10 cellular contexts compared by ENCODE assay signal in genomic region chr5:150757087-150757649, GRCh38. TPM values are rescaled to one million over a fixed set of nuclear protein-coding genes. Genes with fewer than 3 reads are reported as not detected.
DNase-seq lines count a peak whose midpoint lies in the region; ATAC-seq, FAIRE-seq and TF ChIP-seq lines count a peak whose summit lies in the region.
"Had no signal": no experiment of that assay in that cellular context is flagged by ENCODE, and none has a peak within 500 bp of the region (broad histone marks: within the 10 kb centered on the region; RNA-seq: fewer than 3 reads in every experiment).

No MANE protein-coding gene starts in this region.

- H3K36me3 ChIP-seq in kidney (ENCODE audit: control insufficient read depth in 1 of 2, insufficient read depth in 2 of 2, low read length in 2 of 2) (peaks cover 8 to 23% of the 10 kb centered on the region in 2 donors), vagina (peaks cover 0 to 37% of the 10 kb centered on the region in 2 donors)

- peak overlapping the region; percentile 5 to 29 for H3K4me3 ChIP-seq in kidney (ENCODE audit: low read length in 2 of 2)
- H3K4me3 ChIP-seq in vagina: peak overlapping the region in 1 of 2 donors; percentile 52

- H3K27ac ChIP-seq in kidney (ENCODE audit: low read depth in 2 of 2, low read length in 2 of 2) (no peak overlapping the region), vagina (peak overlapping the region; percentile 96)

- intact Hi-C loops in natural killer cell (cut with micrococcal nuclease) (no loop called here), kidney (cut with DNase I) (no loop called here), vagina (cut with DNase I) (no loop called here)

- peak overlapping the region in 1 of 2 donors; percentile 87 for H3K9ac ChIP-seq in kidney (ENCODE audit: low read length in 2 of 2)

- peaks cover 0 to under 1% of the 10 kb centered on the region in 2 donors for H3K27me3 Mint-ChIP-seq in natural killer cell (ENCODE audit: low read depth in 2 of 2)
- no peaks in the 10 kb centered on the region for H3K27me3 Mint-ChIP-seq in natural killer cell treated with Interleukin-12 subunit alpha and Interleukin-12 subunit beta and Interleukin-15 and Interleukin-18, amount 100 ng/mL, for 72 hours
- H3K27me3 Mint-ChIP-seq in activated naive CD8-positive, alpha-beta T cell treated with anti-CD3 and anti-CD28 coated beads for 36 hours: no peaks in the 10 kb centered on the region
- H3K27me3 Mint-ChIP-seq: T-helper 17 cell had no signal

- peaks cover 15 to 34% of the 10 kb centered on the region in 2 donors for H3K4me1 Mint-ChIP-seq in natural killer cell
- H3K4me1 Mint-ChIP-seq in natural killer cell treated with Interleukin-12 subunit alpha and Interleukin-12 subunit beta and Interleukin-15 and Interleukin-18, amount 100 ng/mL, for 72 hours (ENCODE audit: low read depth in 2 of 2): peaks cover 34 to 38% of the 10 kb centered on the region in 2 donors
- peaks cover 41% of the 10 kb centered on the region for H3K4me1 Mint-ChIP-seq in activated naive CD8-positive, alpha-beta T cell treated with anti-CD3 and anti-CD28 coated beads for 36 hours

- no peaks in the 10 kb centered on the region for H3K27me3 ChIP-seq in vagina

- FAIRE-seq in kidney (lab: Jason Lieb, UNC) (no peak), urothelium cell line (lab: Jason Lieb, UNC) (no peak)
- FAIRE-seq: colon had no signal

- no peak for TF ChIP-seq POLR2A in vagina (IDR thresholded peaks at IDR 0.05)

- no peak for TF ChIP-seq CTCF in natural killer cell (IDR thresholded peaks at IDR 0.05)
- no peak for TF ChIP-seq CTCF in kidney (IDR thresholded peaks at IDR 0.05; ENCODE audit: borderline replicate concordance, extremely low read depth, insufficient read depth)
- no peak for TF ChIP-seq CTCF in vagina (IDR thresholded peaks at IDR 0.05)

- H3K9me3 ChIP-seq in kidney (ENCODE audit: control insufficient read depth in 1 of 2, low read length in 2 of 2) (no peaks in the 10 kb centered on the region), vagina (no peaks in the 10 kb centered on the region)

- ATAC-seq in natural killer cell (no peak), GM18519 (IDR thresholded peaks at IDR 0.05; ENCODE audit: low FRiP score, unreplicated experiment) (no peak)
- ATAC-seq in natural killer cell treated with Interleukin-12 subunit alpha and Interleukin-12 subunit beta and Interleukin-15 and Interleukin-18, amount 100 ng/mL, for 72 hours: no peak
- ATAC-seq: T-helper 17 cell had no signal

- DNase-seq in natural killer cell (no peak), kidney (no peak), vagina (ENCODE audit: extremely low spot score in 2 of 2) (no peak), urothelium cell line (ENCODE audit: low spot score) (no peak), AML-193 (lab: John Stamatoyannopoulos, UW) (no peak)
- DNase-seq in natural killer cell treated with Interleukin-12 subunit alpha and Interleukin-12 subunit beta and Interleukin-15 and Interleukin-18, amount 100 ng/mL, for 72 hours (ENCODE audit: low spot score): no peak
- DNase-seq in activated naive CD8-positive, alpha-beta T cell treated with anti-CD3 and anti-CD28 coated beads for 36 hours: no peak
- DNase-seq: T-helper 17 cell had no signal

- H3K4me1 ChIP-seq in kidney (ENCODE audit: control insufficient read depth in 1 of 2, insufficient read depth in 1 of 2, low read depth in 1 of 2, low read length in 2 of 2): peaks cover 0 to 7% of the 10 kb centered on the region in 2 donors
- H3K4me1 ChIP-seq in vagina: peaks cover 21% of the 10 kb centered on the region

- no peak overlapping the region for H3K27ac Mint-ChIP-seq in natural killer cell
- H3K27ac Mint-ChIP-seq in natural killer cell treated with Interleukin-12 subunit alpha and Interleukin-12 subunit beta and Interleukin-15 and Interleukin-18, amount 100 ng/mL, for 72 hours: no peak overlapping the region
- H3K27ac Mint-ChIP-seq in activated naive CD8-positive, alpha-beta T cell treated with anti-CD3 and anti-CD28 coated beads for 36 hours: peak overlapping the region; percentile 56
- H3K27ac Mint-ChIP-seq: T-helper 17 cell had no signal

- H3K9me3 Mint-ChIP-seq in natural killer cell: no peaks in the 10 kb centered on the region
- no peaks in the 10 kb centered on the region for H3K9me3 Mint-ChIP-seq in natural killer cell treated with Interleukin-12 subunit alpha and Interleukin-12 subunit beta and Interleukin-15 and Interleukin-18, amount 100 ng/mL, for 72 hours
- peaks cover 2% of the 10 kb centered on the region for H3K9me3 Mint-ChIP-seq in activated naive CD8-positive, alpha-beta T cell treated with anti-CD3 and anti-CD28 coated beads for 36 hours

- peaks cover 9% of the 10 kb centered on the region for H3K36me3 Mint-ChIP-seq in natural killer cell
- H3K36me3 Mint-ChIP-seq in natural killer cell treated with Interleukin-12 subunit alpha and Interleukin-12 subunit beta and Interleukin-15 and Interleukin-18, amount 100 ng/mL, for 72 hours: peaks cover 18% of the 10 kb centered on the region
- H3K36me3 Mint-ChIP-seq in activated naive CD8-positive, alpha-beta T cell treated with anti-CD3 and anti-CD28 coated beads for 36 hours: peaks cover 38% of the 10 kb centered on the region

- H3K4me3 Mint-ChIP-seq in natural killer cell: peak overlapping the region; percentile 62
- no peak overlapping the region for H3K4me3 Mint-ChIP-seq in natural killer cell treated with Interleukin-12 subunit alpha and Interleukin-12 subunit beta and Interleukin-15 and Interleukin-18, amount 100 ng/mL, for 72 hours
- H3K4me3 Mint-ChIP-seq in activated naive CD8-positive, alpha-beta T cell treated with anti-CD3 and anti-CD28 coated beads for 36 hours: peak overlapping the region; percentile 62
- H3K4me3 Mint-ChIP-seq: T-helper 17 cell had no signal

RNA-seq across cellular contexts. Expression of gene DCTN4, which starts 1.6 kb away (rescaled TPM):
- total RNA-seq in natural killer cell: 100 to 1,000 TPM in 1 of 3 donors, 10 to 100 TPM in 2; 90.0 to 108 (median 92.0) TPM
- total RNA-seq in natural killer cell treated with Interleukin-12 subunit alpha and Interleukin-12 subunit beta and Interleukin-15 and Interleukin-18, amount 100 ng/mL, for 72 hours: 10 to 100 TPM; 54.1 to 68.8 TPM
- 10 to 100 TPM; 33.7 to 37.4 TPM for total RNA-seq in activated naive CD8-positive, alpha-beta T cell treated with anti-CD3 and anti-CD28 coated beads for 36 hours
- total RNA-seq in kidney: 59.1 TPM
- 17.5 TPM for polyA plus RNA-seq in kidney (ENCODE audit: insufficient read depth, low read depth, low replicate concordance)
- total RNA-seq in vagina: 51.3 TPM

RNA-seq across cellular contexts. Expression of gene SMIM3, which starts 21.4 kb away (rescaled TPM):
- total RNA-seq in natural killer cell (1 to 10 TPM; 7.0 to 9.4 (median 8.9) TPM), kidney (23.9 TPM), vagina (46.7 TPM)
- 10 to 100 TPM; 24.5 to 30.4 TPM for total RNA-seq in natural killer cell treated with Interleukin-12 subunit alpha and Interleukin-12 subunit beta and Interleukin-15 and Interleukin-18, amount 100 ng/mL, for 72 hours
- 10 to 100 TPM; 10.4 to 10.6 TPM for total RNA-seq in activated naive CD8-positive, alpha-beta T cell treated with anti-CD3 and anti-CD28 coated beads for 36 hours
- polyA plus RNA-seq in kidney (ENCODE audit: insufficient read depth, low read depth, low replicate concordance): 23.0 TPM

RNA-seq across cellular contexts. Expression of gene RBM22, which starts 56.3 kb away (rescaled TPM):
- total RNA-seq in natural killer cell (100 to 1,000 TPM; 136 to 149 (median 145) TPM), kidney (44.2 TPM), vagina (30.2 TPM)
- total RNA-seq in natural killer cell treated with Interleukin-12 subunit alpha and Interleukin-12 subunit beta and Interleukin-15 and Interleukin-18, amount 100 ng/mL, for 72 hours: 10 to 100 TPM; 72.5 to 80.0 TPM
- 10 to 100 TPM; 62.7 to 71.7 TPM for total RNA-seq in activated naive CD8-positive, alpha-beta T cell treated with anti-CD3 and anti-CD28 coated beads for 36 hours
- 30.0 TPM for polyA plus RNA-seq in kidney (ENCODE audit: insufficient read depth, low read depth, low replicate concordance)
